Comparison of ENCODE assay signal across 8 cellular contexts in the genomic region with DNA sequence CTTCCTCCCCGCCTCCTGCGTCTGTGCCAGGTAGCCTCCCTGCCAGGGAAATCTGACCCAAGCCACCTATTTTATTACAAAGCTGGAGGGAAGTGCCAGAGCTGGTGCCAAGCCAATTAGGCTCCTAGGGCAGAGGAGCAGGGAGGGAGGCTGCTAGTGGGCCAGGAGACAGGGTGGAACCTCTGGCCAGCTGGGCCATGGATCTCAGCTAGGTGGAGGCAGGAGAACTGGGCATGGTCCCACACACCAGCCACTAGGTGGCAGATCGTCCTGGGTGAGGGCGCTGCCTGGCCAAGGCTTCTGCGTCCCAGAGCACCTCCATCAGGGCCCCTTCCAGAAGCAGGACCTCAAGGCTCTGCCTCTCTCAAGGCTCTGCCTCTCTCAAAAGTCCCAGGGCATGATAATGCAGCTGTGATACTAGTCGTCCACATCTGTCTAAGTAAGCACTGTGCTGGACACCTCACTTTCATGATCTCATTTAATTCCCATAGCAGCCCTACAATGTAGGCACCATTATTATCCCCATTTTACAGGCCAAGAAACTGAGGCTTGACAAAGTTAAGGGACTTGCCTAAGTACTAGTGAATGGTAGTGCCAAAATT. TPM values are rescaled to one million over a fixed set of nuclear protein-coding genes. Genes with fewer than 3 reads are reported as not detected.
DNase-seq lines count a peak whose midpoint lies in the region; ATAC-seq and TF ChIP-seq lines count a peak whose summit lies in the region.

No MANE protein-coding gene starts in this region.

- H3K4me1 Mint-ChIP-seq in neural crest cell: peaks cover 18% of the 10 kb centered on the region

- H3K4me3 ChIP-seq in A673 (ENCODE audit: low read depth, low read length, poor library complexity, severe bottlenecking) (no peak overlapping the region), NT2/D1 (ENCODE audit: insufficient read length, low read depth) (no peak overlapping the region), fibroblast of mammary gland (ENCODE audit: control insufficient read depth, low read depth, low read length) (no peak overlapping the region)

- CTCF ChIA-PET in A673 (lab: Charles Lee): interaction anchor here (0.6 to 0.8 kb wide), 3 partner anchors 53 to 1022 kb away, joined by 3 to 6 read pairs (median 4); no protein-coding TSS in a partner anchor

- H3K4me1 ChIP-seq in A673 (ENCODE audit: insufficient read depth, low read length, poor library complexity, severe bottlenecking) (no peaks in the 10 kb centered on the region), NT2/D1 (ENCODE audit: insufficient read depth, insufficient read length) (peaks cover 2% of the 10 kb centered on the region)

- no peaks in the 10 kb centered on the region for H3K9me3 Mint-ChIP-seq in neural crest cell

- intact Hi-C loops in A673 (cut with micrococcal nuclease; ENCODE audit: unreplicated experiment): loop anchor here (2.0 kb wide), 1 partner anchor 62 kb away; no protein-coding TSS in a partner anchor

- H3K36me3 Mint-ChIP-seq in neural crest cell (ENCODE audit: low read depth): no peaks in the 10 kb centered on the region

- no peaks in the 10 kb centered on the region for H3K27me3 Mint-ChIP-seq in neural crest cell (ENCODE audit: low read depth)

- H3K27ac Mint-ChIP-seq in neural crest cell (ENCODE audit: unreplicated experiment): no peak overlapping the region

- H3K27ac ChIP-seq in A673 (ENCODE audit: low read depth, low read length, poor library complexity, severe bottlenecking) (no peak overlapping the region), substantia nigra (ENCODE audit: low read depth, low read length, poor library complexity, severe bottlenecking) (no peak overlapping the region)

- H3K36me3 ChIP-seq in A673 (ENCODE audit: insufficient read depth, low read length, poor library complexity, severe bottlenecking) (no peaks in the 10 kb centered on the region), NT2/D1 (ENCODE audit: insufficient read depth, insufficient read length, low read length) (no peaks in the 10 kb centered on the region)

- no TSS peak for BruUV-seq in A673 (replicated peaks; lab: Mats Ljungman, UMichigan)

- H3K27me3 ChIP-seq in A673 (replicated peaks; ENCODE audit: insufficient read depth, low read depth, low read length, poor library complexity): no peaks in the 10 kb centered on the region
- H3K27me3 ChIP-seq in NT2/D1 (ENCODE audit: insufficient read depth, insufficient read length): no peaks in the 10 kb centered on the region

- DNase-seq in A673 (ENCODE audit: low spot score) (peak; percentile 42), GM13977 (ENCODE audit: low spot score) (peak; percentile 82), NT2/D1 (ENCODE audit: low read depth, low spot score) (peak; percentile 57), activated T-cell treated with anti-CD3 and anti-CD28 coated beads for 48 hours (ENCODE audit: low read depth) (peak; percentile 66), fibroblast of mammary gland (ENCODE audit: low read depth) (peak; percentile 65), neural crest cell (ENCODE audit: low read depth, low spot score) (peak; percentile 56), substantia nigra (lab: John Stamatoyannopoulos, UW) (peak in 36 of 49 donors; percentile 14 to 66 (median 46))

- no peak overlapping the region for H3K9ac ChIP-seq in NT2/D1 (ENCODE audit: insufficient read length, low read depth)

- H3K9me3 ChIP-seq in A673 (ENCODE audit: low read depth, low read length, poor library complexity, severe bottlenecking) (no peaks in the 10 kb centered on the region), NT2/D1 (ENCODE audit: insufficient read depth, low read length) (no peaks in the 10 kb centered on the region)

- in situ Hi-C loops in GM13977 (cut with MboI; ENCODE audit: low pct_unique_long_range_greater_than_20kb, low sequenced_read_pairs, unreplicated experiment): loop anchor here (5.0 kb wide), 1 partner anchor 58 kb away; no protein-coding TSS in a partner anchor

- peak overlapping the region; percentile 23 for H3K4me3 Mint-ChIP-seq in neural crest cell

- peak; percentile 62 for TF ChIP-seq CTCF in A673 (conservative IDR thresholded peaks at IDR 0.05; ENCODE audit: low read depth, low read length)
- peak; percentile 85 for TF ChIP-seq CTCF in GM13977 (IDR thresholded peaks at IDR 0.05; ENCODE audit: extremely low read depth, insufficient read depth, missing control alignments)
- peak; percentile 84 for TF ChIP-seq CTCF in fibroblast of mammary gland (conservative IDR thresholded peaks at IDR 0.05; ENCODE audit: control insufficient read depth, insufficient read depth, low read depth, low read length)
- peak; percentile 71 for TF ChIP-seq CTCF in neural crest cell (conservative IDR thresholded peaks at IDR 0.05)

- POLR2A ChIA-PET in A673 (lab: Charles Lee; ENCODE audit: low non-redundant PET): no interaction called here

- ATAC-seq in HG03342 (IDR thresholded peaks at IDR 0.05; ENCODE audit: unreplicated experiment): peak; percentile 41

RNA-seq across cellular contexts. Expression of a gene that starts 4.5 kb away (rescaled TPM):
- total RNA-seq in A673 (2021) (15.8 and 16.7 TPM in 2 replicates), neural crest cell (26.3 and 32.4 TPM in 2 replicates)

RNA-seq across cellular contexts. Expression of a gene that starts 26.3 kb away (rescaled TPM):
- 1.4 and 3.0 TPM in 2 replicates for total RNA-seq in A673 (2021)
- total RNA-seq in neural crest cell: 10.8 and 11.9 TPM in 2 replicates
